8 cellular contexts compared by ENCODE assay signal in the genomic region with DNA sequence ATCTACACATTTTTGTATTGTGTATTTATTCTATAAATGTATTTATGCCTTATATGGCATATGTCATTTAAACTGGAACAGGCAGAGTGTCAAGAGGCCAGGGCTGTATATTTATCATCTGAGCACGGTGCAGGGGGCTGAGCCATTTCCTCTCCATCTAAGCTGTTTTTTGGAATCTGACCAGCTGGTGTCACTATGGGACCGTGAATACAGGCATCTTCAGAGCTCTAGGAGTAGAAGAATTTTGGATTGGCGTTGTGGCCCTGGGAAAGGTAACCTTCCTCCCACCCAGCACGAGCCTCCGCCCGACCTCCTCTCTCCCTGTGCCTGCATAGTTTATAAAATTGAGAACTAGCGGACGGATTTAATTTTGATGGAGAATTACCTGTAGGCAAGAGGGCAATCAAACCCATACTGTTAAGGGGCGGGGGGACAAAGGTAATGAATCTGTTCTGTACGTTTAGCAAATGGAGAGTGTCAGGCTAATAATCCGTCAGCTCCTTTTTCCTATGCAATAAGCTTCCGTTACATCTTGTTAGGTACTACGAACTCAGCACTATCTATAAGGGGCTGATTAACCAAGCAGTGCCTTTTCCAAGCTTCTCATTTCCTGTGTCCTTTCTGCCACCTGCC. TPM values are rescaled to one million over a fixed set of nuclear protein-coding genes. Genes with fewer than 3 reads are reported as not detected.
DNase-seq lines count a peak whose midpoint lies in the region; ATAC-seq, FAIRE-seq and TF ChIP-seq lines count a peak whose summit lies in the region.

No MANE protein-coding gene starts in this region.

- H3K9me3 ChIP-seq in Loucy (ENCODE audit: insufficient read depth, low read depth, low read length), result no peaks in the 10 kb centered on the region
- H3K9me3 ChIP-seq in K562 (replicated peaks; ENCODE audit: control insufficient read depth, insufficient read depth, low read depth, low read length), result no peaks in the 10 kb centered on the region

- intact Hi-C loops in K562 (cut with micrococcal nuclease), result loop anchor here (1.0 to 2.0 kb wide), 2 partner anchors 88 to 851 kb away; no protein-coding TSS in a partner anchor

- H3K27ac ChIP-seq in K562 (ENCODE audit: extremely low read depth, low read depth, low read length), result no peak overlapping the region

- TF ChIP-seq POLR2A in K562 (conservative IDR thresholded peaks at IDR 0.05), result no peak

- no peaks in the 10 kb centered on the region for H3K9me2 ChIP-seq in Loucy (replicated peaks; ENCODE audit: low read depth, low read length)

- H3K4me1 ChIP-seq in Loucy (ENCODE audit: insufficient read depth, low read length, poor library complexity, severe bottlenecking), result no peaks in the 10 kb centered on the region
- no peaks in the 10 kb centered on the region for H3K4me1 ChIP-seq in K562 (replicated peaks in 1 of 2; ENCODE audit: control insufficient read depth in 2 of 2, insufficient read depth in 2 of 2, low read length in 2 of 2)

- no peaks in the 10 kb centered on the region for H3F3A ChIP-seq in Loucy (ENCODE audit: low read depth)

- H3K9me1 ChIP-seq in K562 (ENCODE audit: control insufficient read depth, insufficient read depth, low read length), result no peaks in the 10 kb centered on the region

- H3K4me3 ChIP-seq in Loucy (ENCODE audit: low read length, poor library complexity, severe bottlenecking) (no peak overlapping the region), K562 (no peak overlapping the region)

- in situ Hi-C loops in K562 (cut with MboI), result loop anchor here (5.0 kb wide), 1 partner anchor 91 kb away; no protein-coding TSS in a partner anchor

- H3K9ac ChIP-seq in Loucy (ENCODE audit: low read depth, low read length, poor library complexity, severe bottlenecking) (no peak overlapping the region), K562 (ENCODE audit: insufficient read depth in 1 of 2, low read depth in 2 of 2, low read length in 2 of 2) (no peak overlapping the region)

- TF ChIP-seq RAD21 in K562 (CRISPR knock-in tag; conservative IDR thresholded peaks at IDR 0.05 in 1 of 2, IDR thresholded peaks at IDR 0.05 in 1 of 2), result peak; percentile 86 to 88

- no TSS peak for BruUV-seq in K562 (replicated peaks; lab: Mats Ljungman, UMichigan)

- H3K79me2 ChIP-seq in Loucy (ENCODE audit: insufficient read depth, low read length) (no peaks in the 10 kb centered on the region), K562 (ENCODE audit: control insufficient read depth, insufficient read depth, low read length) (no peaks in the 10 kb centered on the region)

- H3K4me2 ChIP-seq in Loucy (ENCODE audit: low read depth, low read length, poor library complexity, severe bottlenecking), result no peak overlapping the region
- H3K4me2 ChIP-seq in K562 (ENCODE audit: insufficient read depth, low read length), result no peak overlapping the region

- no peak for TF ChIP-seq EP300 in K562 (IDR thresholded peaks at IDR 0.05; ENCODE audit: low read length)

- ATAC-seq in GM21825 (IDR thresholded peaks at IDR 0.05; ENCODE audit: unreplicated experiment) (peak; percentile 55), K562 (peak; percentile 97), HG03139 (IDR thresholded peaks at IDR 0.05; ENCODE audit: unreplicated experiment) (no peak)

- H3K36me3 ChIP-seq in Loucy (ENCODE audit: insufficient read depth, low read length) (no peaks in the 10 kb centered on the region), K562 (ENCODE audit: control insufficient read depth, insufficient read depth, low read length) (no peaks in the 10 kb centered on the region)

- H3K27me3 ChIP-seq in Loucy (ENCODE audit: insufficient read depth, low read length, poor library complexity, severe bottlenecking) (no peaks in the 10 kb centered on the region), K562 (ENCODE audit: control insufficient read depth in 2 of 2, insufficient read depth in 2 of 2, low read length in 2 of 2) (peaks cover 22 to 43% of the 10 kb centered on the region in 2 experiments)

- CTCF ChIA-PET in K562 (lab: Yijun Ruan, JAX; ENCODE audit: low intra/inter-chr PET ratio), result interaction anchor here (0.5 to 1.4 kb wide), 3 partner anchors 87 to 89 kb away, joined by 4 to 5 read pairs (median 4); no protein-coding TSS in a partner anchor

- 2% methylated on average over 13 of the region's 13 CpGs for WGBS in K562 (ENCODE audit: insufficient coverage, low coverage, missing lambda C conversion rate)

- H2AFZ ChIP-seq in Loucy (ENCODE audit: low read length) (peak overlapping the region; percentile 68), K562 (ENCODE audit: low read depth, low read length) (no peak overlapping the region)

- no peaks in the 10 kb centered on the region for H4K20me1 ChIP-seq in Loucy (ENCODE audit: insufficient read depth, low read length, poor library complexity, severe bottlenecking)
- no peaks in the 10 kb centered on the region for H4K20me1 ChIP-seq in K562 (replicated peaks; ENCODE audit: control insufficient read depth, insufficient read depth, low read length)

- POLR2A ChIA-PET in K562 (lab: Yijun Ruan, JAX), result interaction anchor here (0.9 to 1.7 kb wide), 4 partner anchors 9 to 87 kb away, joined by 3 to 5 read pairs (median 4); a partner anchor contains a TSS

- DNase-seq in EL (peak; percentile 75), SK-N-DZ (ENCODE audit: low spot score) (peak; percentile 54), K562 (ENCODE audit: extremely low read depth in 1 of 4, low spot score in 3 of 4) (peak; percentile 50 to 75 (median 58)), iris pigment epithelial cell (ENCODE audit: low read depth) (peak; percentile 72)
- peak; percentile 16 for DNase-seq in stimulated activated CD4-positive, alpha-beta T cell treated with anti-CD3 and anti-CD28 coated beads, Interleukin-4, amount 100 ng/mL, for 1 hour

- TF ChIP-seq CTCF in Loucy (conservative IDR thresholded peaks at IDR 0.05; ENCODE audit: low read length), result peak; percentile 75
- peak; percentile 73 to 86 (median 74) for TF ChIP-seq CTCF in K562 (IDR thresholded peaks at IDR 0.05 in 2 of 3, conservative IDR thresholded peaks at IDR 0.05 in 1 of 3; ENCODE audit: insufficient read depth in 2 of 3, low read depth in 1 of 3, low read length in 3 of 3)

- peak; percentile 86 for FAIRE-seq in K562 (lab: Jason Lieb, UNC)

TF ChIP-seq in K562, 482 proteins besides CTCF, POLR2A, EP300 and RAD21 (continues in another document):
- no peak for TF ChIP-seq HNRNPLL (IDR thresholded peaks at IDR 0.05; ENCODE audit: low read depth, low read length, poor library complexity, severe bottlenecking)
- peak; percentile 40; the same call in 1 of the 2 replicates for TF ChIP-seq SMC3 (conservative IDR thresholded peaks at IDR 0.05; ENCODE audit: insufficient read depth, low read depth, low read length)
- 0 out of 2 replicates have a peak, but pooled peaks have one; percentile 10 for TF ChIP-seq CTBP1 (IDR thresholded peaks at IDR 0.05; ENCODE audit: borderline replicate concordance)
- peak; percentile 48; the same call in 1 of the 2 replicates for TF ChIP-seq STAG1 (CRISPR knock-in tag; IDR thresholded peaks at IDR 0.05; ENCODE audit: borderline replicate concordance)
- no peak for TF ChIP-seq BRCA1 (IDR thresholded peaks at IDR 0.05)
- no peak for TF ChIP-seq BRCA1 (CRISPR knock-in tag; IDR thresholded peaks at IDR 0.05)
- TF ChIP-seq DPF2 (IDR thresholded peaks at IDR 0.05), result no peak
- TF ChIP-seq, protein P1, sequence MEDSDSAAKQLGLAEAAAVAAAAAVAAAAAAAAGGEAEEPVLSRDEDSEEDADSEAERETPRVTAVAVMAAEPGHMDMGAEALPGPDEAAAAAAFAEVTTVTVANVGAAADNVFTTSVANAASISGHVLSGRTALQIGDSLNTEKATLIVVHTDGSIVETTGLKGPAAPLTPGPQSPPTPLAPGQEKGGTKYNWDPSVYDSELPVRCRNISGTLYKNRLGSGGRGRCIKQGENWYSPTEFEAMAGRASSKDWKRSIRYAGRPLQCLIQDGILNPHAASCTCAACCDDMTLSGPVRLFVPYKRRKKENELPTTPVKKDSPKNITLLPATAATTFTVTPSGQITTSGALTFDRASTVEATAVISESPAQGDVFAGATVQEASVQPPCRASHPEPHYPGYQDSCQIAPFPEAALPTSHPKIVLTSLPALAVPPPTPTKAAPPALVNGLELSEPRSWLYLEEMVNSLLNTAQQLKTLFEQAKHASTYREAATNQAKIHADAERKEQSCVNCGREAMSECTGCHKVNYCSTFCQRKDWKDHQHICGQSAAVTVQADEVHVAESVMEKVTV (CRISPR knock-in tag; IDR thresholded peaks at IDR 0.05), result peak; percentile 72
- TF ChIP-seq SPI1 (IDR thresholded peaks at IDR 0.05; ENCODE audit: borderline replicate concordance, low read depth, low read length), result 0 out of 2 replicates have a peak, but pooled peaks have one; percentile 25
- TF ChIP-seq BCL6 (CRISPR knock-in tag; IDR thresholded peaks at IDR 0.05), result no peak
- 0 out of 2 replicates have a peak, but pooled peaks have one; percentile 14 for TF ChIP-seq BMI1 (IDR thresholded peaks at IDR 0.05; ENCODE audit: low read length)

RNA-seq across cellular contexts. Expression of a gene that starts 29.0 kb away (rescaled TPM):
- polyA plus RNA-seq in SK-N-DZ (2014; cell fraction: cytosol; rRNA removed), result 129 and 139 TPM in 2 replicates
- polyA plus RNA-seq in SK-N-DZ (2014; cell fraction: nucleus; rRNA removed), result 83.7 and 92.7 TPM in 2 replicates
- 49.0 and 93.0 TPM in 2 replicates for total RNA-seq in K562 (2011; cell fraction: chromatin; rRNA removed; ENCODE audit: low replicate concordance)
- 41.2 and 52.1 TPM in 2 replicates for total RNA-seq in K562 (2011; cell fraction: nucleolus; rRNA removed)
- total RNA-seq in K562 (2011; cell fraction: nucleoplasm; rRNA removed), result 66.7 and 82.7 TPM in 2 replicates
- total RNA-seq in K562 (2014; rRNA removed) (131 and 162 TPM in 2 replicates), K562 (2014; rRNA removed; fragmentation: Illumina TruSeq; extraction: Trizol) (327 and 355 TPM in 2 replicates), K562 (2015; rRNA removed; fragmentation: Illumina TruSeq; extraction: Trizol) (239 and 263 TPM in 2 replicates), K562 (2021) (135 and 150 TPM in 2 replicates)
- polyA plus RNA-seq in K562 (2011; rRNA removed) (262 and 338 TPM in 2 replicates), K562 (2014; fragmentation: Illumina TruSeq; extraction: Trizol) (219 and 229 TPM in 2 replicates), K562 (2014; fragmentation: Nextera tagmentation; extraction: Ambion mirVana) (1,000 to 10,000 TPM; 1,212 to 1,355 TPM), K562 (2014; rRNA removed) (302 and 419 TPM in 2 replicates)
- 118 and 166 TPM in 2 replicates for polyA plus RNA-seq in K562 (2011; cell fraction: cytosol; rRNA removed)
- 46.5 and 86.2 TPM in 2 replicates for polyA plus RNA-seq in K562 (2011; cell fraction: nucleus; rRNA removed)
- 176 and 223 TPM in 2 replicates for polyA plus RNA-seq in K562 (2012)
- polyA minus RNA-seq in K562 (2011; rRNA and poly(A)+ RNA removed), result 106 and 107 TPM in 2 replicates
- polyA minus RNA-seq in K562 (2011; cell fraction: cytosol; rRNA and poly(A)+ RNA removed), result 28.8 and 41.5 TPM in 2 replicates
- 39.9 and 68.0 TPM in 2 replicates for polyA minus RNA-seq in K562 (2011; cell fraction: nucleus; rRNA and poly(A)+ RNA removed)

Comparison
In these comparisons a context has a peak if more than half of its experiments do, and no peak if none do; other contexts are left out.
1. DNase-seq: peak in every context shown above with its lines; median percentile 75 in EL; 72 in iris pigment epithelial cell; 58 in K562; 54 in SK-N-DZ; 16 in stimulated activated CD4-positive, alpha-beta T cell treated with anti-CD3 and anti-CD28 coated beads, Interleukin-4, amount 100 ng/mL, for 1 hour.